Comparison of ENCODE assay signal across 10 cellular contexts in genomic region chr11:28674432-28675076, GRCh38.
DNase-seq lines count a peak whose midpoint lies in the region; ATAC-seq and TF ChIP-seq lines count a peak whose summit lies in the region.
"Had no signal": no experiment of that assay in that cellular context is flagged by ENCODE, and none has a peak within 500 bp of the region (broad histone marks: within the 10 kb centered on the region; RNA-seq: fewer than 3 reads in every experiment).

No MANE protein-coding gene starts in this region.

- no peak overlapping the region for H3K9ac ChIP-seq in liver (ENCODE audit: low read depth in 1 of 2, low read length in 2 of 2)

- no peak for TF ChIP-seq RAD21 in liver (IDR thresholded peaks at IDR 0.05)

- ATAC-seq in HG03103 (IDR thresholded peaks at IDR 0.05; ENCODE audit: low read depth, unreplicated experiment) (peak; percentile 63), WTC11 (peak; percentile 97), GM18907 (IDR thresholded peaks at IDR 0.05; ENCODE audit: unreplicated experiment) (no peak), gastroesophageal sphincter (no peak), HG02840 (IDR thresholded peaks at IDR 0.05; ENCODE audit: low FRiP score, unreplicated experiment) (no peak)
- ATAC-seq: left colon had no signal

- H3K27ac ChIP-seq in liver (ENCODE audit: low read depth in 1 of 2, low read length in 2 of 2) (no peak overlapping the region), gastroesophageal sphincter (no peak overlapping the region)

- H3K4me3 ChIP-seq in liver (ENCODE audit: low read depth in 1 of 3, low read length in 3 of 3) (no peak overlapping the region), gastroesophageal sphincter (no peak overlapping the region)

- 68% methylated on average over 7 of the region's 7 CpGs for WGBS in liver
- 42 to 57% methylated on average over 3 to 5 of the region's 7 CpGs for WGBS in gastroesophageal sphincter (ENCODE audit: low coverage in 1 of 2), 2 donors

- H3K27me3 Mint-ChIP-seq in WTC11 (ENCODE audit: low read depth): no peaks in the 10 kb centered on the region
- H3K27me3 Mint-ChIP-seq in activated naive CD4-positive, alpha-beta T cell treated with anti-CD3 and anti-CD28 coated beads, Interleukin-2, amount 10 ng/mL, durations not matched to agents 7 days and 5 days: no peaks in the 10 kb centered on the region

- H3K9me3 ChIP-seq in liver (ENCODE audit: control insufficient read depth in 4 of 4, low read length in 3 of 4) (no peaks in the 10 kb centered on the region), gastroesophageal sphincter (no peaks in the 10 kb centered on the region)

- H3K4me1 ChIP-seq in liver (ENCODE audit: control insufficient read depth in 4 of 4, insufficient read depth in 4 of 4, low read length in 3 of 4) (no peaks in the 10 kb centered on the region), gastroesophageal sphincter (no peaks in the 10 kb centered on the region)

- no peaks in the 10 kb centered on the region for H3K27me3 ChIP-seq in liver (ENCODE audit: control insufficient read depth in 4 of 4, insufficient read depth in 4 of 4, low read length in 3 of 4)
- no peaks in the 10 kb centered on the region for H3K27me3 ChIP-seq in gastroesophageal sphincter

- POLR2A ChIA-PET in WTC11 (lab: Charles Lee): no interaction called here

- TF ChIP-seq EP300 in gastroesophageal sphincter (IDR thresholded peaks at IDR 0.05): no peak

- H3K9me3 Mint-ChIP-seq in WTC11: no peaks in the 10 kb centered on the region
- no peaks in the 10 kb centered on the region for H3K9me3 Mint-ChIP-seq in activated naive CD4-positive, alpha-beta T cell treated with anti-CD3 and anti-CD28 coated beads, Interleukin-2, amount 10 ng/mL, durations not matched to agents 7 days and 5 days

- peak; percentile 23; the same call in 1 of the 2 replicates for TF ChIP-seq CTCF in WTC11 (IDR thresholded peaks at IDR 0.05)
- TF ChIP-seq CTCF in liver (IDR thresholded peaks at IDR 0.05; ENCODE audit: low read depth, low read length, missing input control): peak; percentile 11
- peak in 1 of 4 experiments; percentile 25 for TF ChIP-seq CTCF in gastroesophageal sphincter (IDR thresholded peaks at IDR 0.05)

- H3K4me1 Mint-ChIP-seq in WTC11: peaks cover 15% of the 10 kb centered on the region
- H3K4me1 Mint-ChIP-seq in activated naive CD4-positive, alpha-beta T cell treated with anti-CD3 and anti-CD28 coated beads, Interleukin-2, amount 10 ng/mL, durations not matched to agents 7 days and 5 days: no peaks in the 10 kb centered on the region

- CTCF ChIA-PET in WTC11 (lab: Charles Lee): interaction anchor here (0.6 to 2.0 kb wide), 16 partner anchors 10 to 978 kb away, joined by 3 to 12 read pairs (median 4); no protein-coding TSS in a partner anchor
- CTCF ChIA-PET in activated naive CD4-positive, alpha-beta T cell treated with anti-CD3 and anti-CD28 coated beads, Interleukin-2, amount 10 ng/mL, durations not matched to agents 7 days and 5 days (lab: Charles Lee): interaction anchor here (1.0 kb wide), 1 partner anchor 976 kb away, joined by 4 read pairs; no protein-coding TSS in a partner anchor

- H3K36me3 Mint-ChIP-seq in WTC11: no peaks in the 10 kb centered on the region
- H3K36me3 Mint-ChIP-seq in activated naive CD4-positive, alpha-beta T cell treated with anti-CD3 and anti-CD28 coated beads, Interleukin-2, amount 10 ng/mL, durations not matched to agents 7 days and 5 days: no peaks in the 10 kb centered on the region

- H3K4me3 Mint-ChIP-seq in WTC11: no peak overlapping the region
- H3K4me3 Mint-ChIP-seq in activated naive CD4-positive, alpha-beta T cell treated with anti-CD3 and anti-CD28 coated beads, Interleukin-2, amount 10 ng/mL, durations not matched to agents 7 days and 5 days: no peak overlapping the region

- DNase-seq in ELF-1 (ENCODE audit: low read depth, low spot score) (peak; percentile 17), WTC11 (ENCODE audit: low spot score) (peak; percentile 56)
- no peak for DNase-seq in activated naive CD4-positive, alpha-beta T cell treated with anti-CD3 and anti-CD28 coated beads, Interleukin-2, amount 10 ng/mL, durations not matched to agents 7 days and 5 days
- DNase-seq: activated gamma-delta T cell treated with Interleukin-2 at 50 U/mL for 16 hours had no signal

- H3K36me3 ChIP-seq in liver (ENCODE audit: control insufficient read depth in 4 of 4, insufficient read depth in 3 of 4, low read depth in 1 of 4, low read length in 3 of 4) (no peaks in the 10 kb centered on the region), gastroesophageal sphincter (no peaks in the 10 kb centered on the region)

- no peak for TF ChIP-seq POLR2A in gastroesophageal sphincter (IDR thresholded peaks at IDR 0.05)

- H3K27ac Mint-ChIP-seq in WTC11: no peak overlapping the region
- H3K27ac Mint-ChIP-seq in activated naive CD4-positive, alpha-beta T cell treated with anti-CD3 and anti-CD28 coated beads, Interleukin-2, amount 10 ng/mL, durations not matched to agents 7 days and 5 days: no peak overlapping the region

TF ChIP-seq in WTC11, 78 proteins besides CTCF, POLR2A, EP300 and RAD21:
- no peak for TF ChIP-seq AFF4 (CRISPR knock-in tag; IDR thresholded peaks at IDR 0.05; ENCODE audit: borderline replicate concordance)

TF ChIP-seq in liver, 16 proteins besides CTCF, POLR2A, EP300 and RAD21:
- TF ChIP-seq GABPA (IDR thresholded peaks at IDR 0.05 in 1 of 2, conservative IDR thresholded peaks at IDR 0.05 in 1 of 2) (no peak), EGR1 (IDR thresholded peaks at IDR 0.05; ENCODE audit: low read depth in 2 of 2) (no peak), NR2F2 (IDR thresholded peaks at IDR 0.05) (no peak), ATF3 (IDR thresholded peaks at IDR 0.05) (no peak), HNF4A (conservative IDR thresholded peaks at IDR 0.05) (no peak), FOXA2 (IDR thresholded peaks at IDR 0.05) (no peak), HNF4G (IDR thresholded peaks at IDR 0.05) (no peak), TAF1 (conservative IDR thresholded peaks at IDR 0.05) (no peak), MAX (IDR thresholded peaks at IDR 0.05) (no peak), REST (IDR thresholded peaks at IDR 0.05) (no peak), SP1 (IDR thresholded peaks at IDR 0.05) (no peak), ZBTB33 (IDR thresholded peaks at IDR 0.05) (no peak), JUND (IDR thresholded peaks at IDR 0.05) (no peak), FOXA1 (IDR thresholded peaks at IDR 0.05) (no peak), RXRA (IDR thresholded peaks at IDR 0.05) (no peak), YY1 (IDR thresholded peaks at IDR 0.05) (no peak)
TF ChIP-seq in liver: peak in this region for 0.

Comparison
In these comparisons a context has a peak if more than half of its experiments do, and no peak if none do; other contexts are left out.
1. ATAC-seq: peak in HG03103 (single experiment) and WTC11 (single experiment); none in GM18907 (single experiment), gastroesophageal sphincter (single experiment) and HG02840 (single experiment).